In genomic region chr17:50808888-50809287, GRCh38 we compare ENCODE assay signal across 29 cellular contexts. TPM values are rescaled to one million over a fixed set of nuclear protein-coding genes. Genes with fewer than 3 reads are reported as not detected.
"Had no signal": no experiment of that assay in that cellular context is flagged by ENCODE, and none has a peak within 500 bp of the region (broad histone marks: within the 10 kb centered on the region; RNA-seq: fewer than 3 reads in every experiment).

No MANE protein-coding gene starts in this region.

- H3K36me3 ChIP-seq: left ventricle myocardium inferior, pancreas, prostate gland, sigmoid colon, spleen, suprapubic skin, thoracic aorta, tibial artery, uterus had no signal

- H3K27ac Mint-ChIP-seq: memory B cell; naive thymus-derived CD8-positive, alpha-beta T cell; nephron; stimulated activated effector memory CD8-positive, alpha-beta T cell treated with anti-CD3 and anti-CD28 coated beads, Interleukin-12 subunit alpha, Interleukin-12 subunit beta, amount 100 ng/mL, for 72 hours; stimulated activated naive CD8-positive, alpha-beta T cell treated with anti-CD3 and anti-CD28 coated beads, Interleukin-15, Interleukin-2, amounts not matched to agents 100 ng/mL and 50 ng/mL, for 24 hours had no signal

- FAIRE-seq: kidney, pancreas, small intestine had no signal

- H3K4me3 ChIP-seq: left ventricle myocardium inferior, lung, pancreas, prostate gland, sigmoid colon, spleen, suprapubic skin, thoracic aorta, tibial artery, uterus had no signal

- H3K36me3 Mint-ChIP-seq: stimulated activated effector memory CD8-positive, alpha-beta T cell treated with anti-CD3 and anti-CD28 coated beads, Interleukin-12 subunit alpha, Interleukin-12 subunit beta, amount 100 ng/mL, for 72 hours had no signal

- H3K4me1 ChIP-seq: prostate gland, sigmoid colon, suprapubic skin, uterus had no signal

- H3K9me3 Mint-ChIP-seq: naive thymus-derived CD8-positive, alpha-beta T cell; nephron; stimulated activated effector memory CD8-positive, alpha-beta T cell treated with anti-CD3 and anti-CD28 coated beads, Interleukin-12 subunit alpha, Interleukin-12 subunit beta, amount 100 ng/mL, for 72 hours; stimulated activated naive CD8-positive, alpha-beta T cell treated with anti-CD3 and anti-CD28 coated beads, Interleukin-15, Interleukin-2, amounts not matched to agents 100 ng/mL and 50 ng/mL, for 24 hours had no signal

- H3K4me1 Mint-ChIP-seq: memory B cell; naive thymus-derived CD8-positive, alpha-beta T cell; nephron; stimulated activated effector memory CD8-positive, alpha-beta T cell treated with anti-CD3 and anti-CD28 coated beads, Interleukin-12 subunit alpha, Interleukin-12 subunit beta, amount 100 ng/mL, for 72 hours had no signal

- DNase-seq: hippocampal formation; kidney; left ventricle myocardium inferior; nucleus accumbens; pancreas; retina; right cardiac atrium; sigmoid colon; small intestine; spleen; stimulated activated CD4-positive, alpha-beta T cell treated with anti-CD3 and anti-CD28 coated beads, Interleukin-4, amount 100 ng/mL, for 24 hours; stimulated activated naive CD4-positive, alpha-beta T cell; tibial artery; trophoblast cell; uterus had no signal

- H3K4me3 Mint-ChIP-seq: memory B cell; naive thymus-derived CD8-positive, alpha-beta T cell; nephron; neural crest cell; stimulated activated effector memory CD8-positive, alpha-beta T cell treated with anti-CD3 and anti-CD28 coated beads, Interleukin-12 subunit alpha, Interleukin-12 subunit beta, amount 100 ng/mL, for 72 hours; stimulated activated naive CD8-positive, alpha-beta T cell treated with anti-CD3 and anti-CD28 coated beads, Interleukin-15, Interleukin-2, amounts not matched to agents 100 ng/mL and 50 ng/mL, for 24 hours had no signal

- H3K9me3 ChIP-seq: left ventricle myocardium inferior, pancreas, prostate gland, sigmoid colon, spleen, suprapubic skin, thoracic aorta, tibial artery, uterus had no signal

- H3K27me3 ChIP-seq: pancreas, sigmoid colon, spleen, suprapubic skin, tibial artery, uterus had no signal

- ATAC-seq: naive thymus-derived CD8-positive, alpha-beta T cell; pancreas; right cardiac atrium; stimulated activated effector memory CD8-positive, alpha-beta T cell treated with anti-CD3 and anti-CD28 coated beads, Interleukin-12 subunit alpha, Interleukin-12 subunit beta, amount 100 ng/mL, for 72 hours had no signal

- H3K27ac ChIP-seq: left ventricle myocardium inferior, pancreas, prostate gland, sigmoid colon, suprapubic skin, thoracic aorta, tibial artery, uterus had no signal

RNA-seq across cellular contexts. Expression of gene WFIKKN2, which starts 26.5 kb away (rescaled TPM):
- total RNA-seq: naive thymus-derived CD8-positive, alpha-beta T cell had no signal
- polyA plus RNA-seq: naive thymus-derived CD8-positive, alpha-beta T cell had no signal

RNA-seq across cellular contexts. Expression of gene ANKRD40CL, which starts 41.6 kb away (rescaled TPM):
- total RNA-seq: kidney; left ventricle myocardium inferior; lower leg skin; lung; mesenteric fat pad; naive thymus-derived CD8-positive, alpha-beta T cell; neural crest cell; prostate gland; right cardiac atrium; sigmoid colon; spleen; subcutaneous adipose tissue; suprapubic skin; thoracic aorta; ureter; uterus had no signal
- polyA plus RNA-seq: lung; naive thymus-derived CD8-positive, alpha-beta T cell; right cardiac atrium; spleen had no signal
